Comparison of ENCODE assay signal across 9 cellular contexts in genomic region chr9:26946753-26947727, GRCh38. TPM values are rescaled to one million over a fixed set of nuclear protein-coding genes. Genes with fewer than 3 reads are reported as not detected.
DNase-seq lines count a peak whose midpoint lies in the region; ATAC-seq and TF ChIP-seq lines count a peak whose summit lies in the region.
"Had no signal": no experiment of that assay in that cellular context is flagged by ENCODE, and none has a peak within 500 bp of the region (broad histone marks: within the 10 kb centered on the region; RNA-seq: fewer than 3 reads in every experiment).

Gene PLAA (minus strand): TSS chr9:26947242. CDS start chr9:26947045, 197 bp downstream.

- no peaks in the 10 kb centered on the region for H3K36me3 ChIP-seq in kidney epithelial cell (ENCODE audit: control insufficient read depth, insufficient read depth, low read length)

- no peaks in the 10 kb centered on the region for H3K27me3 ChIP-seq in kidney epithelial cell (ENCODE audit: control insufficient read depth, insufficient read depth, low read length)

- DNase-seq in AG08395 (ENCODE audit: low spot score) (peak; percentile 93), NCI-H2227 treated with DMSO at 0.1 percent for 48 hours (lab: John Stamatoyannopoulos, UW) (peak; percentile 94), cerebellum (ENCODE audit: low spot score) (peak; percentile 93), kidney epithelial cell (ENCODE audit: low read depth) (peak; percentile 64)
- DNase-seq in activated CD4-positive, alpha-beta T cell treated with anti-CD3 and anti-CD28 coated beads for 1 hour = peak; percentile 77
- peak; percentile 74 to 79 for DNase-seq in stimulated activated CD4-positive, alpha-beta T cell treated with anti-CD3 and anti-CD28 coated beads, Interleukin-15, amount 100 ng/mL, for 48 hours (ENCODE audit: low read depth in 2 of 2)

- TF ChIP-seq CTCF in kidney epithelial cell (IDR thresholded peaks at IDR 0.05; ENCODE audit: insufficient read depth, low read length, poor library complexity, severe bottlenecking) = peak; percentile 3

- H3K4me3 ChIP-seq in kidney epithelial cell (ENCODE audit: low read depth, low read length) = peak within 1 kb of the TSS; percentile 74

- ATAC-seq in GM18907 (IDR thresholded peaks at IDR 0.05; ENCODE audit: unreplicated experiment) = peak; percentile 99
- ATAC-seq in HG03159 (IDR thresholded peaks at IDR 0.05; ENCODE audit: unreplicated experiment) = peak; percentile 99

RNA-seq across cellular contexts. Expression of gene PLAA, which starts in this region (rescaled TPM):
- total RNA-seq in cerebellum (41.5 TPM), kidney epithelial cell (34.8 and 36.3 TPM in 2 replicates)
- total RNA-seq: SK-MEL-5 had no signal

Comparison
In these comparisons a context has a peak if more than half of its experiments do, and no peak if none do; other contexts are left out.
1. Peak in every context shown above with its lines: DNase-seq, ATAC-seq and H3K4me3 ChIP-seq.